ENCODE assay signal across 24 cellular contexts in genomic region chr22:47607486-47607885, GRCh38.
"Had no signal": no experiment of that assay in that cellular context is flagged by ENCODE, and none has a peak within 500 bp of the region (broad histone marks: within the 10 kb centered on the region; RNA-seq: fewer than 3 reads in every experiment).

No MANE protein-coding gene starts in this region.

- H3K4me3 Mint-ChIP-seq: immature natural killer cell; naive thymus-derived CD4-positive, alpha-beta T cell; nephron; neural progenitor cell had no signal

- H3K4me1 Mint-ChIP-seq: immature natural killer cell; naive thymus-derived CD4-positive, alpha-beta T cell; nephron had no signal

- ATAC-seq: left lobe of liver; naive thymus-derived CD4-positive, alpha-beta T cell; right cardiac atrium had no signal

- H3K27me3 ChIP-seq: neural progenitor cell, tibial nerve, vagina had no signal

- H3K27ac ChIP-seq: dorsolateral prefrontal cortex, neural progenitor cell, parathyroid adenoma, prostate gland, thoracic aorta, tibial nerve, vagina had no signal

- H3K36me3 ChIP-seq: neural progenitor cell, prostate gland, thoracic aorta, tibial nerve, vagina had no signal

- DNase-seq: cerebellar nuclear complex; effector CD4-positive, alpha-beta T cell; hypothalamus; immature natural killer cell; mesenchymal stem cell; midbrain; naive thymus-derived CD4-positive, alpha-beta T cell; right cardiac atrium; small intestine; stimulated activated CD4-positive, alpha-beta T cell treated with anti-CD3 and anti-CD28 coated beads, Interleukin-12 subunit alpha, Interleukin-12 subunit beta, amount 100 ng/mL, for 4 hours; stimulated activated CD4-positive, alpha-beta T cell treated with anti-CD3 and anti-CD28 coated beads, Interleukin-1b, Interleukin-23, amount 100 ng/mL, for 48 hours; stimulated activated CD4-positive, alpha-beta T cell treated with anti-CD3 and anti-CD28 coated beads, Interleukin-4, amount 100 ng/mL, for 1 hour; stimulated activated CD8-positive, alpha-beta memory T cell treated with anti-CD3 and anti-CD28 coated beads, Interleukin-4, amount 100 ng/mL, for 48 hours; stimulated activated naive CD4-positive, alpha-beta T cell treated with Interleukin-2 at 50 U/mL for 16 hours; substantia nigra had no signal

- H3K27ac Mint-ChIP-seq: immature natural killer cell; naive thymus-derived CD4-positive, alpha-beta T cell; nephron; neural progenitor cell had no signal

- H3K36me3 Mint-ChIP-seq: immature natural killer cell, neural progenitor cell had no signal

- H3K9me3 ChIP-seq: prostate gland, thoracic aorta, vagina had no signal

- H3K4me3 ChIP-seq: dorsolateral prefrontal cortex, neural progenitor cell, prostate gland, thoracic aorta, tibial nerve, vagina had no signal

- H3K4me1 ChIP-seq: neural progenitor cell, parathyroid adenoma, prostate gland, tibial nerve, vagina had no signal
